22 cellular contexts compared by ENCODE assay signal in genomic region chr9:133963166-133963565, GRCh38. TPM values are rescaled to one million over a fixed set of nuclear protein-coding genes. Genes with fewer than 3 reads are reported as not detected.
DNase-seq lines count a peak whose midpoint lies in the region; ATAC-seq, FAIRE-seq and TF ChIP-seq lines count a peak whose summit lies in the region.
"Had no signal": no experiment of that assay in that cellular context is flagged by ENCODE, and none has a peak within 500 bp of the region (broad histone marks: within the 10 kb centered on the region; RNA-seq: fewer than 3 reads in every experiment).

No MANE protein-coding gene starts in this region.

- no peak for FAIRE-seq in HepG2 (lab: Jason Lieb, UNC)
- FAIRE-seq: A204.1, GM12878 had no signal

- no peak overlapping the region for H3K4me3 ChIP-seq in right lobe of liver
- H3K4me3 ChIP-seq in HepG2 (replicated peaks in 1 of 3; ENCODE audit: insufficient read depth in 1 of 3, low read depth in 2 of 3, low read length in 3 of 3), result no peak overlapping the region
- H3K4me3 ChIP-seq: GM23338 had no signal

- peak in 2 of 3 donors; percentile 10 to 13 for DNase-seq in right lobe of liver
- DNase-seq in HepG2 (ENCODE audit: low spot score), result no peak
- DNase-seq in chondrocyte (ENCODE audit: low spot score), result peak; percentile 85
- no peak for DNase-seq in neural crest cell (ENCODE audit: low read depth, low spot score)
- no peak for DNase-seq in NCI-H1417 (lab: John Stamatoyannopoulos, UW)
- no peak for DNase-seq in Calu3
- DNase-seq: CD4-positive, CD25-positive, alpha-beta regulatory T cell; COR-L47; DMS 273 treated with DMSO at 0.1 percent for 48 hours; DMS79 treated with DMSO at 0.1 percent for 48 hours; NCI-H1105; NCI-H2029 treated with DMSO at 0.1 percent for 48 hours; NCI-H226; NCI-H510A treated with DMSO at 0.1 percent for 48 hours; NCI-H748 treated with DMSO at 0.1 percent for 48 hours had no signal

- ATAC-seq in right lobe of liver (no peak), HepG2 (no peak), HG02852 (IDR thresholded peaks at IDR 0.05; ENCODE audit: unreplicated experiment) (no peak)
- ATAC-seq: GM12878, GM23338, Panc1 had no signal

- H3K27ac Mint-ChIP-seq in chondrocyte (ENCODE audit: unreplicated experiment), result no peak overlapping the region
- no peak overlapping the region for H3K27ac Mint-ChIP-seq in neural crest cell (ENCODE audit: unreplicated experiment)
- no peak overlapping the region for H3K27ac Mint-ChIP-seq in Calu3 (ENCODE audit: unreplicated experiment)
- H3K27ac Mint-ChIP-seq: CD4-positive, CD25-positive, alpha-beta regulatory T cell; GM23338 had no signal

- H3K4me3 Mint-ChIP-seq in chondrocyte (ENCODE audit: unreplicated experiment) (no peak overlapping the region), neural crest cell (peak overlapping the region; percentile 62), Calu3 (ENCODE audit: low read depth, unreplicated experiment) (no peak overlapping the region)
- H3K4me3 Mint-ChIP-seq: CD4-positive, CD25-positive, alpha-beta regulatory T cell; GM23338 had no signal

- H3K27ac ChIP-seq in right lobe of liver (no peak overlapping the region), HepG2 (ENCODE audit: extremely low read length, insufficient read depth, low read length) (no peak overlapping the region)

- H4K20me1 ChIP-seq in HepG2 (ENCODE audit: insufficient read depth, low read length), result peaks cover 50% of the 10 kb centered on the region

- H3K36me3 ChIP-seq in right lobe of liver (no peaks in the 10 kb centered on the region), HepG2 (replicated peaks in 1 of 2; ENCODE audit: control insufficient read depth in 1 of 2, insufficient read depth in 2 of 2, low read length in 2 of 2) (peaks cover 0 to 2% of the 10 kb centered on the region in 2 experiments; a peak in 2 of 5 replicates)

- H3K4me1 Mint-ChIP-seq in chondrocyte (ENCODE audit: low read depth) (peaks cover 27% of the 10 kb centered on the region), neural crest cell (peaks cover 45% of the 10 kb centered on the region), Calu3 (ENCODE audit: low read depth, unreplicated experiment) (peaks cover 9% of the 10 kb centered on the region)

- TF ChIP-seq CTCF in right lobe of liver (IDR thresholded peaks at IDR 0.05) (no peak), HepG2 (CRISPR knock-in tag; IDR thresholded peaks at IDR 0.05) (no peak), chondrocyte (IDR thresholded peaks at IDR 0.05) (no peak), neural crest cell (conservative IDR thresholded peaks at IDR 0.05) (no peak), Calu3 (IDR thresholded peaks at IDR 0.05; ENCODE audit: unreplicated experiment) (no peak)

- H3K79me2 ChIP-seq in HepG2 (ENCODE audit: insufficient read depth, low read length), result peaks cover 91% of the 10 kb centered on the region

- POLR2A ChIA-PET in HepG2 (lab: Yijun Ruan, JAX), result no interaction called here

- TF ChIP-seq POLR2A in right lobe of liver (IDR thresholded peaks at IDR 0.05), result no peak
- no peak for TF ChIP-seq POLR2A in HepG2 (IDR thresholded peaks at IDR 0.05; ENCODE audit: insufficient read depth in 1 of 2, low read depth in 2 of 2, low read length in 2 of 2)

- no peak for TF ChIP-seq RAD21 in HepG2 (CRISPR knock-in tag; IDR thresholded peaks at IDR 0.05)

- H3K9me3 ChIP-seq in right lobe of liver (no peaks in the 10 kb centered on the region), HepG2 (ENCODE audit: low read length) (peaks cover 7% of the 10 kb centered on the region; the same call in 1 of the 2 replicates)

- in situ Hi-C loops in HepG2 (cut with HindIII; ENCODE audit: extremely low pct_ligation_motif_present, low pct_unique_long_range_greater_than_20kb), result no loop called here

- H3K27me3 Mint-ChIP-seq in chondrocyte (ENCODE audit: low read depth), result no peaks in the 10 kb centered on the region
- no peaks in the 10 kb centered on the region for H3K27me3 Mint-ChIP-seq in neural crest cell (ENCODE audit: low read depth)
- H3K27me3 Mint-ChIP-seq in Calu3 (ENCODE audit: unreplicated experiment), result no peaks in the 10 kb centered on the region
- H3K27me3 Mint-ChIP-seq: B cell; CD4-positive, CD25-positive, alpha-beta regulatory T cell; IgD-negative memory B cell had no signal

- H3K4me1 ChIP-seq in right lobe of liver, result peaks cover 0 to 18% (median 7%) of the 10 kb centered on the region in 4 donors
- peaks cover 38% of the 10 kb centered on the region for H3K4me1 ChIP-seq in HepG2 (ENCODE audit: insufficient read depth, low read length)

- H3K36me3 Mint-ChIP-seq in chondrocyte (ENCODE audit: low read depth) (peaks cover 5% of the 10 kb centered on the region), neural crest cell (ENCODE audit: low read depth) (peaks cover 19% of the 10 kb centered on the region), Calu3 (ENCODE audit: insufficient read depth, unreplicated experiment) (peaks cover 3% of the 10 kb centered on the region)
- H3K36me3 Mint-ChIP-seq: CD4-positive, CD25-positive, alpha-beta regulatory T cell; IgD-negative memory B cell had no signal

- peaks cover 13% of the 10 kb centered on the region for H3K9me3 Mint-ChIP-seq in chondrocyte (ENCODE audit: low read depth)
- H3K9me3 Mint-ChIP-seq in neural crest cell, result peaks cover 6% of the 10 kb centered on the region
- H3K9me3 Mint-ChIP-seq in Calu3 (ENCODE audit: low read depth, unreplicated experiment), result peaks cover 2% of the 10 kb centered on the region

- no peak overlapping the region for H3K4me2 ChIP-seq in HepG2 (ENCODE audit: low read depth, low read length)
- H3K4me2 ChIP-seq: GM23338 had no signal

- TF ChIP-seq EP300 in HepG2 (IDR thresholded peaks at IDR 0.05; ENCODE audit: low read depth in 2 of 2, low read length in 2 of 2) (no peak), HepG2 (CRISPR knock-in tag; IDR thresholded peaks at IDR 0.05; ENCODE audit: borderline replicate concordance) (no peak)

- CTCF ChIA-PET in HepG2 (lab: Yijun Ruan, JAX; ENCODE audit: low intra/inter-chr PET ratio, low total read pairs) (no interaction called here), Calu3 (lab: Charles Lee) (interaction anchor here (0.6 to 0.7 kb wide), 2 partner anchors 199 to 1008 kb away, joined by 3 to 5 read pairs; no protein-coding TSS in a partner anchor)

- intact Hi-C loops in right lobe of liver (cut with DNase I) (no loop called here), HepG2 (cut with micrococcal nuclease; ENCODE audit: unreplicated experiment) (no loop called here), Calu3 (cut with micrococcal nuclease; ENCODE audit: unreplicated experiment) (no loop called here)

- no TSS peak for BruUV-seq in HepG2 (replicated peaks; lab: Mats Ljungman, UMichigan)
- BruUV-seq in Calu3 (replicated peaks; lab: Mats Ljungman, UMichigan), result no TSS peak

- H2AFZ ChIP-seq in HepG2 (ENCODE audit: low read length), result no peak overlapping the region
- H2AFZ ChIP-seq: GM23338 had no signal

- no peak overlapping the region for H3K9ac ChIP-seq in HepG2 (ENCODE audit: insufficient read depth, low read depth, low read length)

- no CpG with 5 or more reads among the region's 10 CpGs for WGBS in right lobe of liver (ENCODE audit: insufficient coverage, low coverage, low lambda C conversion rate, missing lambda C conversion rate)
- WGBS in HepG2 (ENCODE audit: low lambda C conversion rate), result 72% methylated on average over 8 of the region's 10 CpGs

- H3K27me3 ChIP-seq in right lobe of liver, result no peaks in the 10 kb centered on the region
- no peaks in the 10 kb centered on the region for H3K27me3 ChIP-seq in HepG2 (ENCODE audit: control insufficient read depth in 1 of 2, insufficient read depth in 2 of 2, low read length in 2 of 2)

TF ChIP-seq in HepG2, 621 proteins besides CTCF, POLR2A, EP300 and RAD21 (continues in another document):
- no peak for TF ChIP-seq TAF15 (IDR thresholded peaks at IDR 0.05; ENCODE audit: low read depth, low read length, poor library complexity, severe bottlenecking)
- no peak for TF ChIP-seq ZNF354B (CRISPR knock-in tag; IDR thresholded peaks at IDR 0.05)
- TF ChIP-seq ZSCAN9 (CRISPR knock-in tag; IDR thresholded peaks at IDR 0.05; ENCODE audit: borderline replicate concordance), result no peak
- TF ChIP-seq YY1 (IDR thresholded peaks at IDR 0.05; ENCODE audit: insufficient read depth, insufficient replicate concordance, low read depth, low read length), result no peak
- TF ChIP-seq EEA1 (CRISPR knock-in tag; IDR thresholded peaks at IDR 0.05; ENCODE audit: borderline replicate concordance), result no peak
- TF ChIP-seq ZNF879 (CRISPR knock-in tag; IDR thresholded peaks at IDR 0.05), result no peak
- no peak for TF ChIP-seq HIVEP1 (CRISPR knock-in tag; IDR thresholded peaks at IDR 0.05)
- TF ChIP-seq ZNF75D (CRISPR knock-in tag; IDR thresholded peaks at IDR 0.05; ENCODE audit: borderline replicate concordance), result no peak

RNA-seq across cellular contexts. Expression of gene VAV2, which starts 29.0 kb away (rescaled TPM):
- 10 to 100 TPM; 30.1 to 44.3 (median 34.9) TPM for total RNA-seq in right lobe of liver
- total RNA-seq in HepG2 (2016; rRNA removed; fragmentation: Illumina TruSeq; extraction: Trizol), result 21.2 and 22.5 TPM in 2 replicates
- total RNA-seq in HepG2 (2016; cell fraction: cytosol; rRNA removed; fragmentation: Illumina TruSeq; extraction: Trizol; ENCODE audit: low read depth), result 11.6 and 15.3 TPM in 2 replicates
- 17.5 and 22.6 TPM in 2 replicates for total RNA-seq in HepG2 (2016; cell fraction: insoluble cytoplasmic fraction; rRNA removed; fragmentation: Illumina TruSeq; extraction: Trizol)
- total RNA-seq in HepG2 (2016; cell fraction: membrane; rRNA removed; fragmentation: Illumina TruSeq; extraction: Trizol), result 15.0 and 15.8 TPM in 2 replicates
- total RNA-seq in HepG2 (2016; cell fraction: nucleus; rRNA removed; fragmentation: Illumina TruSeq; extraction: Trizol), result 24.8 and 26.3 TPM in 2 replicates
- 22.9 and 32.7 TPM in 2 replicates for polyA plus RNA-seq in HepG2 (2011; rRNA removed)
- 23.2 and 24.2 TPM in 2 replicates for polyA plus RNA-seq in HepG2 (2011; cell fraction: cytosol; rRNA removed)
- 70.9 and 79.3 TPM in 2 replicates for polyA plus RNA-seq in HepG2 (2011; cell fraction: nucleus; rRNA removed)
- 34.9 and 35.5 TPM in 2 replicates for polyA plus RNA-seq in HepG2 (2012)
- 2.1 and 2.5 TPM in 2 replicates for polyA plus RNA-seq in HepG2 (2016; cell fraction: cytosol; fragmentation: Illumina TruSeq; extraction: Trizol; ENCODE audit: low read depth)
- polyA plus RNA-seq in HepG2 (2016; cell fraction: insoluble cytoplasmic fraction; fragmentation: Illumina TruSeq; extraction: Trizol; ENCODE audit: low read depth), result 21.5 and 26.8 TPM in 2 replicates
- 8.7 and 9.2 TPM in 2 replicates for polyA plus RNA-seq in HepG2 (2016; cell fraction: membrane; fragmentation: Illumina TruSeq; extraction: Trizol; ENCODE audit: low read depth)
- polyA plus RNA-seq in HepG2 (2016; cell fraction: nucleus; fragmentation: Illumina TruSeq; extraction: Trizol; ENCODE audit: insufficient read depth, low read depth), result 61.9 and 62.3 TPM in 2 replicates
- polyA minus RNA-seq in HepG2 (2011; rRNA and poly(A)+ RNA removed; ENCODE audit: low replicate concordance), result 37.6 and 51.8 TPM in 2 replicates
- polyA minus RNA-seq in HepG2 (2011; cell fraction: cytosol; rRNA and poly(A)+ RNA removed), result 33.6 and 35.2 TPM in 2 replicates
- 32.7 and 34.4 TPM in 2 replicates for polyA minus RNA-seq in HepG2 (2011; cell fraction: nucleus; rRNA and poly(A)+ RNA removed)
- total RNA-seq in chondrocyte, result 17.7 to 34.2 TPM (median 19.3 TPM) in 3 replicates
- total RNA-seq in neural crest cell, result 40.6 and 47.0 TPM in 2 replicates
- 29.4 and 30.7 TPM in 2 replicates for total RNA-seq in Calu3 (2022)

Comparison
In these comparisons a context has a peak if more than half of its experiments do, and no peak if none do; other contexts are left out.
1. DNase-seq: peak in right lobe of liver (2 of 3) and chondrocyte (single experiment); none in HepG2 (single experiment), neural crest cell (single experiment), NCI-H1417 (0 of 3) and Calu3 (single experiment).